In genomic region chr19:28168557-28168956, GRCh38 we compare ENCODE assay signal across 1 cellular context.
TF ChIP-seq lines count a peak whose summit lies in the region.

No MANE protein-coding gene starts in this region.

TF ChIP-seq in WTC11, 78 proteins besides CTCF, POLR2A, EP300 and RAD21:
- 0 out of 2 replicates have a peak, but pooled peaks have one; percentile 43 for TF ChIP-seq ZNF423 (CRISPR knock-in tag; IDR thresholded peaks at IDR 0.05)
- TF ChIP-seq RORB (CRISPR knock-in tag; IDR thresholded peaks at IDR 0.05), result no peak
